11 cellular contexts compared by ENCODE assay signal in genomic region chr2:215332876-215333600, GRCh38. TPM values are rescaled to one million over a fixed set of nuclear protein-coding genes. Genes with fewer than 3 reads are reported as not detected.
DNase-seq lines count a peak whose midpoint lies in the region; ATAC-seq and TF ChIP-seq lines count a peak whose summit lies in the region.
"Had no signal": no experiment of that assay in that cellular context is flagged by ENCODE, and none has a peak within 500 bp of the region (broad histone marks: within the 10 kb centered on the region; RNA-seq: fewer than 3 reads in every experiment).

No MANE protein-coding gene starts in this region.

- intact Hi-C loops in ascending aorta (cut with DNase I): no loop called here

- ATAC-seq in GM18907 (IDR thresholded peaks at IDR 0.05; ENCODE audit: unreplicated experiment) (peak; percentile 91), HG03064 (IDR thresholded peaks at IDR 0.05; ENCODE audit: low read depth, unreplicated experiment) (peak; percentile 71), HG03095 (IDR thresholded peaks at IDR 0.05; ENCODE audit: unreplicated experiment) (no peak)
- ATAC-seq: SK-N-SH treated with all-trans-retinoic acid at 6 μM for 48 hours had no signal

- DNase-seq in SW480 (ENCODE audit: low spot score) (peak; percentile 42), ascending aorta (ENCODE audit: low spot score in 2 of 2) (no peak), MV-4-11 (lab: John Stamatoyannopoulos, UW) (no peak)
- DNase-seq in stimulated activated CD4-positive, alpha-beta T cell treated with anti-CD3 and anti-CD28 coated beads, Interleukin-4, amount 100 ng/mL, for 24 hours: no peak
- DNase-seq: activated T-cell treated with anti-CD3 and anti-CD28 coated beads, Interleukin-2, amount 50 U/mL, for 24 hours; NCI-H2171 treated with DMSO at 0.1 percent for 48 hours had no signal

- H3K27me3 ChIP-seq in BLaER1 (no peaks in the 10 kb centered on the region), ascending aorta (no peaks in the 10 kb centered on the region)

- TF ChIP-seq CTCF in ascending aorta (IDR thresholded peaks at IDR 0.05): no peak

- no peak overlapping the region for H3K9ac ChIP-seq in BLaER1

- H3K4me3 ChIP-seq in BLaER1 (no peak overlapping the region), ascending aorta (no peak overlapping the region)

- H3K27ac ChIP-seq in BLaER1: no peak overlapping the region
- H3K27ac ChIP-seq in ascending aorta: no peak overlapping the region

- H3K4me1 ChIP-seq in BLaER1 (peaks cover 32% of the 10 kb centered on the region), ascending aorta (no peaks in the 10 kb centered on the region)

- H3K36me3 ChIP-seq in BLaER1: peaks cover 89% of the 10 kb centered on the region
- H3K36me3 ChIP-seq in ascending aorta: peaks cover 18 to 45% of the 10 kb centered on the region in 2 donors

- peaks cover 58% of the 10 kb centered on the region for H4K20me1 ChIP-seq in BLaER1

- H3K9me3 ChIP-seq in BLaER1 (no peaks in the 10 kb centered on the region), ascending aorta (no peaks in the 10 kb centered on the region)

- peak overlapping the region; percentile 60 for H3K4me2 ChIP-seq in BLaER1

RNA-seq across cellular contexts. Expression of gene ATIC, which starts 21.2 kb away (rescaled TPM):
- total RNA-seq in ascending aorta: 8.9 TPM
